13 cellular contexts compared by ENCODE assay signal in the genomic region with DNA sequence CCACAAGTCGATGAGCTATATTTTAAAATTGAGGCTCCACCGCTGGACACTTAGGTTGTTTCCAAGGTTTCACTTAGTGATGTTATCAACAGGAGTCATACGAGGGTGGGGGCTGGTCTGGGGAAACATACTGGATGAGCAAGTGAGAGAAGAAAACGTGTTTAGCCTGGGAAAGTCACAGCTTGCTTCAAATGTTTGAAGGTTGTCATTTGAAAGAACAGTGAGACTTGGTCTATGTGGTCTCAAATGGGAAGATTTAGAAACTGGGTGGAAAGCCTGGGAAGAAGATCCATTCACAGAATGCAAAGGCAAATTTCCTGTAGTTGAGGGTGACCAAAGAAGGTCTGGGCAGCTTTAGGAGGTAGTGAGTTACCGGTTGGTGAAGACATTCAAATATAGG.
"Had no signal": no experiment of that assay in that cellular context is flagged by ENCODE, and none has a peak within 500 bp of the region (broad histone marks: within the 10 kb centered on the region; RNA-seq: fewer than 3 reads in every experiment).

No MANE protein-coding gene starts in this region.

- H3K4me3 ChIP-seq: heart left ventricle, upper lobe of left lung, uterus had no signal

- H3K27me3 ChIP-seq: heart left ventricle, upper lobe of left lung, uterus had no signal

- DNase-seq: foreskin melanocyte; heart left ventricle; hippocampal formation; kidney glomerular epithelial cell; naive thymus-derived CD4-positive, alpha-beta T cell; nephron progenitor cell; stimulated activated CD4-positive, alpha-beta T cell treated with anti-CD3 and anti-CD28 coated beads, Interleukin-2, amount 100 ng/mL, for 24 hours; stimulated activated CD4-positive, alpha-beta T cell treated with anti-CD3 and anti-CD28 coated beads, Interleukin-4, amount 100 ng/mL, for 4 hours; stimulated activated naive B cell treated with anti-CD40 and anti-IgM and Interleukin-4, amounts not matched to agents 10 μg/mL and 1 μg/mL and 100 μg/mL, for 72 hours; upper lobe of left lung; uterus had no signal

- H3K36me3 ChIP-seq: heart left ventricle, upper lobe of left lung, uterus had no signal

- H3K4me1 ChIP-seq: uterus had no signal

- H3K36me3 Mint-ChIP-seq: naive thymus-derived CD4-positive, alpha-beta T cell; stimulated activated naive B cell treated with anti-CD40 and anti-IgM and Interleukin-4, amounts not matched to agents 10 μg/mL and 1 μg/mL and 100 μg/mL, for 72 hours had no signal

- H3K4me1 Mint-ChIP-seq: central memory CD8-positive, alpha-beta T cell had no signal

- H3K4me3 Mint-ChIP-seq: central memory CD8-positive, alpha-beta T cell; naive thymus-derived CD4-positive, alpha-beta T cell; nephron progenitor cell; stimulated activated naive B cell treated with anti-CD40 and anti-IgM and Interleukin-4, amounts not matched to agents 10 μg/mL and 1 μg/mL and 100 μg/mL, for 72 hours had no signal

- ATAC-seq: heart left ventricle; naive thymus-derived CD4-positive, alpha-beta T cell; sciatic nerve; stimulated activated naive B cell treated with anti-CD40 and anti-IgM and Interleukin-4, amounts not matched to agents 10 μg/mL and 1 μg/mL and 100 μg/mL, for 72 hours had no signal

- H3K9me3 ChIP-seq: upper lobe of left lung, uterus had no signal

- H3K27ac Mint-ChIP-seq: naive thymus-derived CD4-positive, alpha-beta T cell; nephron progenitor cell; stimulated activated naive B cell treated with anti-CD40 and anti-IgM and Interleukin-4, amounts not matched to agents 10 μg/mL and 1 μg/mL and 100 μg/mL, for 72 hours had no signal

- H3K27ac ChIP-seq: heart left ventricle, uterus had no signal
